12 cellular contexts compared by ENCODE assay signal in the genomic region with DNA sequence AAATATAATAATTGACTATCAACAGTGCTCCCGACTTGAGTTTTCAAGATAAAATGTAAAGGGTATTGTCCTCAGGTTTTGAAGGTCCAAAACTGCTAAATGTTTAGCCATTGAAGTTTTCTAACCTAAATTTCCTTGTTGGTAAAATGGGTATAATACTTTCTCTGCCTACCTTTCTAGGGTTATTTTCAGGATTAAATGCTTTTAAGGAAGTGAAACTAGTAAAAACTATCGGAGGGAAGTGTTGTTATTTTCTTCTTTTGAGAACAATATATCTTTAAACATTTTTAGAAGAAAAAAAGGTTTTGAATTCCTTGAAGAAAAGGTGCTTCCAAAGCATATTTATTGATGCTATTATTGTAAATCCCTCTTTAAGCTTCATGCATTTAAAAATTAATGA.
DNase-seq lines count a peak whose midpoint lies in the region; ATAC-seq and FAIRE-seq lines count a peak whose summit lies in the region.
"Had no signal": no experiment of that assay in that cellular context is flagged by ENCODE, and none has a peak within 500 bp of the region (broad histone marks: within the 10 kb centered on the region; RNA-seq: fewer than 3 reads in every experiment).

No MANE protein-coding gene starts in this region.

- POLR2A ChIA-PET in activated CD4-positive, alpha-beta T cell treated with anti-CD3 and anti-CD28 coated beads, Interleukin-2, amount 10 ng/mL, durations not matched to agents 7 days and 5 days (lab: Charles Lee) = no interaction called here

- no peaks in the 10 kb centered on the region for H3K9me3 Mint-ChIP-seq in stimulated activated naive B cell treated with anti-CD40 and anti-IgM and Interleukin-4, amounts not matched to agents 10 μg/mL and 1 μg/mL and 100 μg/mL, for 72 hours
- H3K9me3 Mint-ChIP-seq in activated CD4-positive, alpha-beta T cell treated with anti-CD3 and anti-CD28 coated beads, Interleukin-2, amount 10 ng/mL, durations not matched to agents 7 days and 5 days = no peaks in the 10 kb centered on the region
- no peaks in the 10 kb centered on the region for H3K9me3 Mint-ChIP-seq in activated T-cell treated with anti-CD3 and anti-CD28 coated beads, Interleukin-2, amount 50 U/mL, for 72 hours

- FAIRE-seq in islet of Langerhans (lab: Jason Lieb, UNC) = peak; percentile 84

- H3K36me3 Mint-ChIP-seq in stimulated activated naive B cell treated with anti-CD40 and anti-IgM and Interleukin-4, amounts not matched to agents 10 μg/mL and 1 μg/mL and 100 μg/mL, for 72 hours = peaks cover 0 to 6% of the 10 kb centered on the region in 2 donors
- H3K36me3 Mint-ChIP-seq in activated CD4-positive, alpha-beta T cell treated with anti-CD3 and anti-CD28 coated beads, Interleukin-2, amount 10 ng/mL, durations not matched to agents 7 days and 5 days (ENCODE audit: low read depth) = no peaks in the 10 kb centered on the region
- peaks cover 0 to 2% of the 10 kb centered on the region in 2 donors for H3K36me3 Mint-ChIP-seq in activated T-cell treated with anti-CD3 and anti-CD28 coated beads, Interleukin-2, amount 50 U/mL, for 72 hours (ENCODE audit: insufficient read depth in 2 of 2)
- H3K36me3 Mint-ChIP-seq: brain had no signal

- DNase-seq in HT1080 (ENCODE audit: low read depth) (peak; percentile 18), SKM-1 (lab: John Stamatoyannopoulos, UW; ENCODE audit: unreplicated experiment) (peak; percentile 11)
- DNase-seq in stimulated activated naive B cell treated with anti-CD40 and anti-IgM and Interleukin-4, amounts not matched to agents 10 μg/mL and 1 μg/mL and 100 μg/mL, for 72 hours = no peak
- no peak for DNase-seq in activated CD4-positive, alpha-beta T cell treated with anti-CD3 and anti-CD28 coated beads, Interleukin-2, amount 10 ng/mL, durations not matched to agents 7 days and 5 days
- no peak for DNase-seq in activated CD8-positive, alpha-beta memory T cell treated with anti-CD3 and anti-CD28 coated beads, Interleukin-2, amount 50 U/mL, for 48 hours
- no peak for DNase-seq in activated T-cell treated with anti-CD3 and anti-CD28 coated beads, Interleukin-2, amount 50 U/mL, for 72 hours
- DNase-seq: erythroblast, posterior cingulate gyrus, T-helper 9 cell had no signal

- H3K27me3 Mint-ChIP-seq in stimulated activated naive B cell treated with anti-CD40 and anti-IgM and Interleukin-4, amounts not matched to agents 10 μg/mL and 1 μg/mL and 100 μg/mL, for 72 hours = no peaks in the 10 kb centered on the region
- no peaks in the 10 kb centered on the region for H3K27me3 Mint-ChIP-seq in activated CD4-positive, alpha-beta T cell treated with anti-CD3 and anti-CD28 coated beads, Interleukin-2, amount 10 ng/mL, durations not matched to agents 7 days and 5 days
- H3K27me3 Mint-ChIP-seq in activated T-cell treated with anti-CD3 and anti-CD28 coated beads, Interleukin-2, amount 50 U/mL, for 72 hours (ENCODE audit: low read depth) = no peaks in the 10 kb centered on the region

- CTCF ChIA-PET in activated CD4-positive, alpha-beta T cell treated with anti-CD3 and anti-CD28 coated beads, Interleukin-2, amount 10 ng/mL, durations not matched to agents 7 days and 5 days (lab: Charles Lee) = interaction anchor here (0.5 to 1.3 kb wide), 5 partner anchors 9 to 215 kb away, joined by 3 to 6 read pairs (median 4); no protein-coding TSS in a partner anchor

- peaks cover 44 to 62% of the 10 kb centered on the region in 2 donors for H3K4me1 Mint-ChIP-seq in stimulated activated naive B cell treated with anti-CD40 and anti-IgM and Interleukin-4, amounts not matched to agents 10 μg/mL and 1 μg/mL and 100 μg/mL, for 72 hours
- H3K4me1 Mint-ChIP-seq in activated CD4-positive, alpha-beta T cell treated with anti-CD3 and anti-CD28 coated beads, Interleukin-2, amount 10 ng/mL, durations not matched to agents 7 days and 5 days = peaks cover 8% of the 10 kb centered on the region
- H3K4me1 Mint-ChIP-seq in activated T-cell treated with anti-CD3 and anti-CD28 coated beads, Interleukin-2, amount 50 U/mL, for 72 hours (ENCODE audit: low read depth) = peaks cover 20% of the 10 kb centered on the region

- ATAC-seq in stimulated activated naive B cell treated with anti-CD40 and anti-IgM and Interleukin-4, amounts not matched to agents 10 μg/mL and 1 μg/mL and 100 μg/mL, for 72 hours (replicated peaks) = no peak
- ATAC-seq in GM21360 (IDR thresholded peaks at IDR 0.05; ENCODE audit: unreplicated experiment) = no peak
- no peak for ATAC-seq in activated T-cell treated with anti-CD3 and anti-CD28 coated beads, Interleukin-2, amount 50 U/mL, for 72 hours (replicated peaks in 1 of 2)

- H3K27ac Mint-ChIP-seq in stimulated activated naive B cell treated with anti-CD40 and anti-IgM and Interleukin-4, amounts not matched to agents 10 μg/mL and 1 μg/mL and 100 μg/mL, for 72 hours = peak overlapping the region; percentile 89
- H3K27ac Mint-ChIP-seq in activated CD4-positive, alpha-beta T cell treated with anti-CD3 and anti-CD28 coated beads, Interleukin-2, amount 10 ng/mL, durations not matched to agents 7 days and 5 days = no peak overlapping the region
- no peak overlapping the region for H3K27ac Mint-ChIP-seq in activated T-cell treated with anti-CD3 and anti-CD28 coated beads, Interleukin-2, amount 50 U/mL, for 72 hours

- H3K4me3 Mint-ChIP-seq in stimulated activated naive B cell treated with anti-CD40 and anti-IgM and Interleukin-4, amounts not matched to agents 10 μg/mL and 1 μg/mL and 100 μg/mL, for 72 hours = peak overlapping the region; percentile 70 to 71
- no peak overlapping the region for H3K4me3 Mint-ChIP-seq in activated CD4-positive, alpha-beta T cell treated with anti-CD3 and anti-CD28 coated beads, Interleukin-2, amount 10 ng/mL, durations not matched to agents 7 days and 5 days
- peak overlapping the region in 1 of 2 donors; percentile 7 for H3K4me3 Mint-ChIP-seq in activated T-cell treated with anti-CD3 and anti-CD28 coated beads, Interleukin-2, amount 50 U/mL, for 72 hours
- H3K4me3 Mint-ChIP-seq: brain had no signal

Comparison
In these comparisons a context has a peak if more than half of its experiments do, and no peak if none do; other contexts are left out.
1. DNase-seq: peak in HT1080 (single experiment) and SKM-1 (single experiment); none in stimulated activated naive B cell treated with anti-CD40 and anti-IgM and Interleukin-4, amounts not matched to agents 10 μg/mL and 1 μg/mL and 100 μg/mL, for 72 hours (single experiment), activated CD4-positive, alpha-beta T cell treated with anti-CD3 and anti-CD28 coated beads, Interleukin-2, amount 10 ng/mL, durations not matched to agents 7 days and 5 days (single experiment), activated CD8-positive, alpha-beta memory T cell treated with anti-CD3 and anti-CD28 coated beads, Interleukin-2, amount 50 U/mL, for 48 hours (single experiment) and activated T-cell treated with anti-CD3 and anti-CD28 coated beads, Interleukin-2, amount 50 U/mL, for 72 hours (0 of 2).